In genomic region chr12:65189028-65189718, GRCh38 we compare ENCODE assay signal across 9 cellular contexts. TPM values are rescaled to one million over a fixed set of nuclear protein-coding genes. Genes with fewer than 3 reads are reported as not detected.
DNase-seq lines count a peak whose midpoint lies in the region; ATAC-seq, FAIRE-seq and TF ChIP-seq lines count a peak whose summit lies in the region.
"Had no signal": no experiment of that assay in that cellular context is flagged by ENCODE, and none has a peak within 500 bp of the region (broad histone marks: within the 10 kb centered on the region; RNA-seq: fewer than 3 reads in every experiment).

No MANE protein-coding gene starts in this region.

- TF ChIP-seq CTCF in neutrophil (IDR thresholded peaks at IDR 0.05): no peak
- TF ChIP-seq CTCF in gastroesophageal sphincter (IDR thresholded peaks at IDR 0.05): no peak

- H3K36me3 ChIP-seq in neutrophil: no peaks in the 10 kb centered on the region
- H3K36me3 ChIP-seq in gastroesophageal sphincter: no peaks in the 10 kb centered on the region

- FAIRE-seq in H54 (lab: Jason Lieb, UNC): peak; percentile 57

- H3K27ac ChIP-seq in neutrophil: peak overlapping the region; percentile 3
- H3K27ac ChIP-seq in gastroesophageal sphincter: no peak overlapping the region

- TF ChIP-seq POLR2A in H54 (IDR thresholded peaks at IDR 0.05; ENCODE audit: low read depth, low read length) (no peak), gastroesophageal sphincter (IDR thresholded peaks at IDR 0.05) (no peak)

- DNase-seq in H54 (ENCODE audit: insufficient read length, low spot score) (no peak), KG1 (lab: John Stamatoyannopoulos, UW) (no peak), midbrain (lab: John Stamatoyannopoulos, UW) (no peak)
- DNase-seq: activated effector memory CD4-positive, alpha-beta T cell treated with anti-CD3 and anti-CD28 coated beads, Interleukin-2, amount 50 U/mL, for 16 hours; naive thymus-derived CD8-positive, alpha-beta T cell had no signal

- H3K4me3 ChIP-seq in neutrophil (ENCODE audit: low read depth in 1 of 2, low read length in 1 of 2) (no peak overlapping the region), gastroesophageal sphincter (no peak overlapping the region)

- ATAC-seq in GM19025 (IDR thresholded peaks at IDR 0.05; ENCODE audit: low read depth, unreplicated experiment) (peak; percentile 93), HG03378 (IDR thresholded peaks at IDR 0.05; ENCODE audit: unreplicated experiment) (peak; percentile 97), gastroesophageal sphincter (no peak)
- ATAC-seq: naive thymus-derived CD8-positive, alpha-beta T cell had no signal

- 85 to 100% methylated on average over 3 to 4 of the region's 4 CpGs for WGBS in gastroesophageal sphincter (ENCODE audit: low coverage in 1 of 2), 2 donors

- H3K9me3 ChIP-seq in neutrophil (no peaks in the 10 kb centered on the region), gastroesophageal sphincter (no peaks in the 10 kb centered on the region)

- no peaks in the 10 kb centered on the region for H3K27me3 ChIP-seq in neutrophil
- H3K27me3 ChIP-seq in gastroesophageal sphincter: no peaks in the 10 kb centered on the region

- no peak for TF ChIP-seq EP300 in gastroesophageal sphincter (IDR thresholded peaks at IDR 0.05)

- H3K4me1 ChIP-seq in neutrophil (ENCODE audit: control insufficient read depth in 1 of 2, insufficient read depth in 1 of 2, low read depth in 1 of 2, low read length in 1 of 2) (peaks cover 20 to 43% of the 10 kb centered on the region in 2 experiments), gastroesophageal sphincter (peaks cover 0 to 52% (median 0%) of the 10 kb centered on the region in 3 donors)

RNA-seq across cellular contexts. Expression of gene LEMD3, which starts 19.8 kb away (rescaled TPM):
- total RNA-seq in gastroesophageal sphincter: 10 to 100 TPM; 21.2 to 50.9 (median 23.4) TPM
